9 cellular contexts compared by ENCODE assay signal in genomic region chr9:87950765-87951488, GRCh38. TPM values are rescaled to one million over a fixed set of nuclear protein-coding genes. Genes with fewer than 3 reads are reported as not detected.
DNase-seq lines count a peak whose midpoint lies in the region; ATAC-seq, FAIRE-seq and TF ChIP-seq lines count a peak whose summit lies in the region.
"Had no signal": no experiment of that assay in that cellular context is flagged by ENCODE, and none has a peak within 500 bp of the region (broad histone marks: within the 10 kb centered on the region; RNA-seq: fewer than 3 reads in every experiment).

No MANE protein-coding gene starts in this region.

- H2AFZ ChIP-seq in endothelial cell of umbilical vein (ENCODE audit: low read depth, low read length): no peak overlapping the region

- H3K9me3 ChIP-seq in heart right ventricle (peaks cover 0 to 9% (median 0%) of the 10 kb centered on the region in 11 donors), endothelial cell of umbilical vein (replicated peaks; ENCODE audit: control insufficient read depth, insufficient read depth, low read length) (no peaks in the 10 kb centered on the region)

- H3K4me1 ChIP-seq in heart right ventricle: no peaks in the 10 kb centered on the region
- H3K4me1 ChIP-seq in endothelial cell of umbilical vein (ENCODE audit: control insufficient read depth, extremely low read depth, insufficient read depth, low read length): no peaks in the 10 kb centered on the region

- no TSS peak for BruUV-seq in endothelial cell of umbilical vein (replicated peaks; lab: Mats Ljungman, UMichigan)

- no peak overlapping the region for H3K9ac ChIP-seq in endothelial cell of umbilical vein (replicated peaks; ENCODE audit: extremely low read depth, insufficient read depth, low read length)

- H3K36me3 ChIP-seq in heart right ventricle (no peaks in the 10 kb centered on the region), endothelial cell of umbilical vein (ENCODE audit: control insufficient read depth in 2 of 2, extremely low read depth in 1 of 2, insufficient read depth in 2 of 2, low read length in 2 of 2) (no peaks in the 10 kb centered on the region)

- intact Hi-C loops in heart right ventricle (cut with DNase I): loop anchor here in 5 of 10 donors (5.0 to 10.0 kb wide), 2 partner anchors 624 to 626 kb away; no protein-coding TSS in a partner anchor
- intact Hi-C loops in left ventricle myocardium superior (cut with micrococcal nuclease): no loop called here
- intact Hi-C loops in endothelial cell of umbilical vein (cut with micrococcal nuclease): loop anchor here (1.0 to 5.0 kb wide), 6 partner anchors 222 to 1596 kb away; partner anchors contain the start of gene SPIN1

- no peak overlapping the region for H3K4me3 ChIP-seq in heart right ventricle
- H3K4me3 ChIP-seq in endothelial cell of umbilical vein (replicated peaks in 1 of 3; ENCODE audit: insufficient read depth in 1 of 3, low read depth in 1 of 3, low read length in 3 of 3): no peak overlapping the region

- H4K20me1 ChIP-seq in endothelial cell of umbilical vein (replicated peaks; ENCODE audit: control insufficient read depth, extremely low read depth, insufficient read depth, low read length): no peaks in the 10 kb centered on the region

- dilution Hi-C loops in endothelial cell of umbilical vein (cut with MboI; ENCODE audit: extremely low pct_ligation_motif_present, low sequenced_read_pairs): no loop called here

- H3K27me3 ChIP-seq in heart right ventricle (peaks cover 0 to 20% (median 8%) of the 10 kb centered on the region in 7 donors), endothelial cell of umbilical vein (ENCODE audit: control insufficient read depth in 2 of 2, insufficient read depth in 2 of 2, low read length in 2 of 2) (peaks cover 0 to 2% of the 10 kb centered on the region in 2 experiments)

- no peaks in the 10 kb centered on the region for H3K9me1 ChIP-seq in endothelial cell of umbilical vein (replicated peaks; ENCODE audit: control insufficient read depth, extremely low read depth, insufficient read depth, low read length)

- ATAC-seq in heart right ventricle: peak in 2 of 8 donors; percentile 30 to 50
- no peak for ATAC-seq in left ventricle myocardium superior
- ATAC-seq in GM18519 (IDR thresholded peaks at IDR 0.05; ENCODE audit: low FRiP score, unreplicated experiment): no peak

- CTCF ChIA-PET in endothelial cell of umbilical vein (lab: Charles Lee): interaction anchor here (0.8 to 3.6 kb wide), 5 partner anchors 9 to 1050 kb away, joined by 3 to 19 read pairs (median 7); no protein-coding TSS in a partner anchor

- peak; percentile 26 to 51 (median 33) for TF ChIP-seq CTCF in heart right ventricle (IDR thresholded peaks at IDR 0.05)
- TF ChIP-seq CTCF in endothelial cell of umbilical vein (IDR thresholded peaks at IDR 0.05; ENCODE audit: extremely low read depth in 1 of 2, insufficient read depth in 1 of 2, low read depth in 1 of 2, low read length in 2 of 2): peak; percentile 31 to 50

- H3K27ac ChIP-seq in heart right ventricle (no peak overlapping the region), endothelial cell of umbilical vein (ENCODE audit: insufficient read depth, low read depth, low read length) (no peak overlapping the region)

- no peak for FAIRE-seq in endothelial cell of umbilical vein (lab: Jason Lieb, UNC)

- DNase-seq in heart right ventricle: no peak
- DNase-seq in left ventricle myocardium superior: no peak
- DNase-seq in NCI-H82 (lab: John Stamatoyannopoulos, UW): peak; percentile 31
- peak; percentile 32 for DNase-seq in endothelial cell of umbilical vein (ENCODE audit: low read depth, low spot score)
- peak; percentile 46 for DNase-seq in retina
- DNase-seq in GM19240 (ENCODE audit: insufficient read length, low spot score): no peak
- no peak for DNase-seq in stimulated activated CD4-positive, alpha-beta T cell treated with anti-CD3 and anti-CD28 coated beads, Interleukin-2, amount 100 ng/mL, for 24 hours

- POLR2A ChIA-PET in endothelial cell of umbilical vein (lab: Charles Lee): no interaction called here

- H3K4me2 ChIP-seq in endothelial cell of umbilical vein (ENCODE audit: insufficient read depth, low read length): no peak overlapping the region

- TF ChIP-seq POLR2A in endothelial cell of umbilical vein (IDR thresholded peaks at IDR 0.05; ENCODE audit: low read depth, low read length): no peak

- H3K79me2 ChIP-seq in endothelial cell of umbilical vein (ENCODE audit: control insufficient read depth, insufficient read depth, low read length): no peaks in the 10 kb centered on the region

- 59 to 62% methylated on average over 4 of the region's 4 CpGs for WGBS in heart right ventricle, 2 donors

TF ChIP-seq in endothelial cell of umbilical vein, 7 proteins besides CTCF, POLR2A, EP300 and RAD21:
- no peak for TF ChIP-seq FOS (IDR thresholded peaks at IDR 0.05; ENCODE audit: borderline replicate concordance, insufficient read depth, low read length)
- no peak for TF ChIP-seq JUN (IDR thresholded peaks at IDR 0.05; ENCODE audit: borderline replicate concordance, insufficient read depth, insufficient read length, low read depth)
- no peak for TF ChIP-seq POLR2AphosphoS5 (IDR thresholded peaks at IDR 0.05; ENCODE audit: insufficient read depth, low read depth, low read length)
- no peak for TF ChIP-seq EZH2 (IDR thresholded peaks at IDR 0.05; ENCODE audit: borderline replicate concordance, low read depth, low read length, severe bottlenecking)

RNA-seq across cellular contexts. Expression of gene CDK20, which starts 23.4 kb away (rescaled TPM):
- total RNA-seq in heart right ventricle: 1 to 10 TPM in 9 of 10 donors, under 1 TPM in 1; 1.00 to 6.4 (median 2.3) TPM
- 1 to 10 TPM; 3.1 TPM for polyA plus RNA-seq in heart right ventricle
- 2.8 TPM for total RNA-seq in left ventricle myocardium superior
- total RNA-seq in endothelial cell of umbilical vein: 0.81 and 1.3 TPM in 2 replicates
- 2.6 TPM in 2 replicates for polyA plus RNA-seq in endothelial cell of umbilical vein
- polyA plus RNA-seq in endothelial cell of umbilical vein (2011; cell fraction: cytosol; rRNA removed): 1.2 and 1.5 TPM in 2 replicates
- 3.2 and 3.7 TPM in 2 replicates for polyA plus RNA-seq in endothelial cell of umbilical vein (2011; cell fraction: nucleus; rRNA removed)
- 0.60 and 0.61 TPM in 2 replicates for polyA plus RNA-seq in endothelial cell of umbilical vein (2012)
- polyA minus RNA-seq in endothelial cell of umbilical vein: 1.9 and 4.5 TPM in 2 replicates
- polyA minus RNA-seq in endothelial cell of umbilical vein (2011; cell fraction: cytosol; rRNA and poly(A)+ RNA removed): 4.3 TPM
- polyA minus RNA-seq in endothelial cell of umbilical vein (2011; cell fraction: nucleus; rRNA and poly(A)+ RNA removed): 0.53 and 1.1 TPM in 2 replicates

RNA-seq across cellular contexts. Expression of gene SPATA31C1, which starts 33.2 kb away (rescaled TPM):
- not detected for total RNA-seq in heart right ventricle
- not detected for polyA plus RNA-seq in heart right ventricle
- not detected for total RNA-seq in left ventricle myocardium superior
- not detected in 2 replicates for total RNA-seq in endothelial cell of umbilical vein
- not detected in 2 replicates for polyA plus RNA-seq in endothelial cell of umbilical vein
- not detected in 2 replicates for polyA plus RNA-seq in endothelial cell of umbilical vein (2011; cell fraction: cytosol; rRNA removed)
- not detected in 2 replicates for polyA plus RNA-seq in endothelial cell of umbilical vein (2011; cell fraction: nucleus; rRNA removed)
- not detected in 2 replicates for polyA plus RNA-seq in endothelial cell of umbilical vein (2012)
- polyA minus RNA-seq in endothelial cell of umbilical vein: not detected in 2 replicates
- polyA minus RNA-seq in endothelial cell of umbilical vein (2011; cell fraction: cytosol; rRNA and poly(A)+ RNA removed): not detected
- polyA minus RNA-seq in endothelial cell of umbilical vein (2011; cell fraction: nucleus; rRNA and poly(A)+ RNA removed): not detected in 2 replicates
- total RNA-seq: activated naive CD4-positive, alpha-beta T cell treated with anti-CD3 and anti-CD28 coated beads, Interleukin-2, amount 50 U/mL, for 72 hours had no signal

Comparison
In these comparisons a context has a peak if more than half of its experiments do, and no peak if none do; other contexts are left out.
1. DNase-seq: peak in NCI-H82 (single experiment), endothelial cell of umbilical vein (single experiment) and retina (single experiment); none in heart right ventricle (0 of 2), left ventricle myocardium superior (single experiment), GM19240 (single experiment) and stimulated activated CD4-positive, alpha-beta T cell treated with anti-CD3 and anti-CD28 coated beads, Interleukin-2, amount 100 ng/mL, for 24 hours (0 of 2).